ENCODE assay signal across 8 cellular contexts in genomic region chrX:123878177-123878576, GRCh38. TPM values are rescaled to one million over a fixed set of nuclear protein-coding genes. Genes with fewer than 3 reads are reported as not detected.
A peak's percentile ranks its signal among the peaks of the same experiment; 100 is the strongest.
DNase-seq lines count a peak whose midpoint lies in the region; ATAC-seq and TF ChIP-seq lines count a peak whose summit lies in the region.

No MANE protein-coding gene starts in this region.

- no peaks in the 10 kb centered on the region for H3K27me3 ChIP-seq in Caco-2 (replicated peaks; ENCODE audit: control insufficient read depth, insufficient read depth, low read length)

- no peaks in the 10 kb centered on the region for H3K9me3 Mint-ChIP-seq in Caco-2 (ENCODE audit: unreplicated experiment)

- TF ChIP-seq CTCF in fibroblast of mammary gland (conservative IDR thresholded peaks at IDR 0.05; ENCODE audit: control insufficient read depth, insufficient read depth, low read depth, low read length): no peak
- TF ChIP-seq CTCF in Caco-2 (IDR thresholded peaks at IDR 0.05; ENCODE audit: insufficient read depth in 1 of 2, low read depth in 1 of 2, low read length in 1 of 2, severe bottlenecking in 1 of 2, unreplicated experiment in 1 of 2): no peak

- no peaks in the 10 kb centered on the region for H3K36me3 ChIP-seq in Caco-2 (ENCODE audit: control insufficient read depth, insufficient read depth, low read length)

- no peak overlapping the region for H3K4me3 Mint-ChIP-seq in Caco-2 (ENCODE audit: unreplicated experiment)

- DNase-seq in Kasumi-1 (lab: John Stamatoyannopoulos, UW): peak; percentile 69 to 76
- peak; percentile 23 for DNase-seq in fibroblast of mammary gland (ENCODE audit: low read depth)
- DNase-seq in HUDEP-2 (lab: John Stamatoyannopoulos, UW; ENCODE audit: unreplicated experiment in 76 of 76): no peak
- DNase-seq in retina: no peak
- no peak for DNase-seq in G401 (ENCODE audit: low spot score)
- DNase-seq in Caco-2: no peak

- H3K36me3 Mint-ChIP-seq in Caco-2 (ENCODE audit: insufficient read depth, unreplicated experiment): peaks cover 6% of the 10 kb centered on the region

- CTCF ChIA-PET in Caco-2 (lab: Charles Lee): no interaction called here

- H3K9me3 ChIP-seq in Caco-2: no peaks in the 10 kb centered on the region

- in situ Hi-C loops in G401 (cut with HindIII; ENCODE audit: low sequenced_read_pairs): no loop called here

- H3K4me1 Mint-ChIP-seq in Caco-2 (ENCODE audit: low read depth, unreplicated experiment): peaks cover 11% of the 10 kb centered on the region

- H3K27me3 Mint-ChIP-seq in Caco-2 (ENCODE audit: insufficient read depth, unreplicated experiment): no peaks in the 10 kb centered on the region

- POLR2A ChIA-PET in Caco-2 (lab: Charles Lee): no interaction called here

- intact Hi-C loops in Caco-2 (cut with micrococcal nuclease; ENCODE audit: unreplicated experiment): no loop called here

- H3K4me3 ChIP-seq in fibroblast of mammary gland (ENCODE audit: control insufficient read depth, low read depth, low read length) (no peak overlapping the region), Caco-2 (ENCODE audit: low read depth, low read length) (no peak overlapping the region)

- no peaks in the 10 kb centered on the region for H3K4me1 ChIP-seq in Caco-2

- ATAC-seq in GM18498 (IDR thresholded peaks at IDR 0.05; ENCODE audit: unreplicated experiment) (peak; percentile 73), GM21723 (IDR thresholded peaks at IDR 0.05; ENCODE audit: unreplicated experiment) (peak; percentile 89)

- no TSS peak for BruUV-seq in Caco-2 (replicated peaks; lab: Mats Ljungman, UMichigan)

- H3K27ac Mint-ChIP-seq in Caco-2 (ENCODE audit: unreplicated experiment): no peak overlapping the region

RNA-seq across cellular contexts. Expression of gene XIAP, which starts 18.3 kb away (rescaled TPM):
- 15.8 and 19.9 TPM in 2 replicates for total RNA-seq in G401 (2014; rRNA removed; shearing (Covaris generic))
- total RNA-seq in Caco-2 (2022): 21.3 and 25.9 TPM in 2 replicates

Comparison
In these comparisons a context has a peak if more than half of its experiments do, and no peak if none do; other contexts are left out.
1. DNase-seq: peak in Kasumi-1 (2 of 2) and fibroblast of mammary gland (single experiment); none in HUDEP-2 (0 of 76), retina (single experiment), G401 (single experiment) and Caco-2 (0 of 2).